ENCODE assay signal across 28 cellular contexts in the genomic region with DNA sequence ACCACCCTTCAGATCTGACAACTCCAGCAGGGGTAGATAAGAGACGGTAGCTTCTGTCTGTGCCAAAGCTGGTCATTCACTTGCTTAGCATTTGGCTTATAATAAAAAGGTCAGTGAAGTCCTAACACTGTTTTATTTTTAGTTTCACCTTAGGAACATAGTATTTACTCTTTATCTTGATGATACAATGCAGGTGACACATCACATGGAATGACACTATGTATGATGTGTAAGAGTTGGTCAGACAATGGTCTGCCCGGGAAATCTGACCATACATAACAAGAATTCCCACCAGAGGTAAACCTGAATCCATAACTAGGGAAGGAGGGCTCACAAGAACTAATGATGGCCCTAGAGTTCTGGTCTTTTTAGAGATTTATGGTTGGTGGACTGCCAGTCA.
"Had no signal": no experiment of that assay in that cellular context is flagged by ENCODE, and none has a peak within 500 bp of the region (broad histone marks: within the 10 kb centered on the region; RNA-seq: fewer than 3 reads in every experiment).

No MANE protein-coding gene starts in this region.

- H3K27ac ChIP-seq: ascending aorta, PC-9, SJCRH30, SK-N-MC had no signal

- H3K4me1 Mint-ChIP-seq: activated naive CD8-positive, alpha-beta T cell treated with anti-CD3 and anti-CD28 coated beads for 36 hours; activated T-helper 17 cell treated with anti-CD3 and anti-CD28 coated beads, Interleukin-2, amount 50 U/mL, for 72 hours had no signal

- H3K4me3 Mint-ChIP-seq: activated CD4-positive, alpha-beta T cell treated with anti-CD3 and anti-CD28 coated beads, Interleukin-2, amount 10 ng/mL, durations not matched to agents 24 days and 14 days; activated CD8-positive, alpha-beta T cell treated with anti-CD3 and anti-CD28 coated beads for 36 hours; activated naive CD8-positive, alpha-beta T cell treated with anti-CD3 and anti-CD28 coated beads for 36 hours; activated T-cell treated with anti-CD3 and anti-CD28 coated beads, Interleukin-2, amount 50 U/mL, for 24 hours; activated T-helper 17 cell treated with anti-CD3 and anti-CD28 coated beads, Interleukin-2, amount 50 U/mL, for 72 hours had no signal

- ATAC-seq: activated CD8-positive, alpha-beta T cell treated with anti-CD3 and anti-CD28 coated beads for 36 hours; activated T-helper 17 cell treated with anti-CD3 and anti-CD28 coated beads, Interleukin-2, amount 50 U/mL, for 72 hours; K562 had no signal

- H3K27me3 ChIP-seq: ascending aorta, SJCRH30 had no signal

- H3K27ac Mint-ChIP-seq: activated CD4-positive, alpha-beta T cell treated with anti-CD3 and anti-CD28 coated beads, Interleukin-2, amount 10 ng/mL, durations not matched to agents 24 days and 14 days; activated CD8-positive, alpha-beta T cell treated with anti-CD3 and anti-CD28 coated beads for 36 hours; activated naive CD8-positive, alpha-beta T cell treated with anti-CD3 and anti-CD28 coated beads for 36 hours; activated T-cell treated with anti-CD3 and anti-CD28 coated beads, Interleukin-2, amount 50 U/mL, for 24 hours; activated T-helper 17 cell treated with anti-CD3 and anti-CD28 coated beads, Interleukin-2, amount 50 U/mL, for 72 hours had no signal

- H3K27me3 Mint-ChIP-seq: activated CD4-positive, alpha-beta T cell treated with anti-CD3 and anti-CD28 coated beads, Interleukin-2, amount 10 ng/mL, durations not matched to agents 24 days and 14 days; activated CD8-positive, alpha-beta T cell treated with anti-CD3 and anti-CD28 coated beads for 36 hours; activated T-cell treated with anti-CD3 and anti-CD28 coated beads, Interleukin-2, amount 50 U/mL, for 24 hours had no signal

- DNase-seq: activated CD4-positive, alpha-beta T cell treated with anti-CD3 and anti-CD28 coated beads, Interleukin-2, amount 10 ng/mL, durations not matched to agents 24 days and 14 days; activated CD4-positive, alpha-beta T cell treated with anti-CD3 and anti-CD28 coated beads, Interleukin-2, amount 50 U/mL, for 4 hours; activated CD8-positive, alpha-beta T cell treated with anti-CD3 and anti-CD28 coated beads for 36 hours; activated effector memory CD4-positive, alpha-beta T cell treated with anti-CD3 and anti-CD28 coated beads, Interleukin-2, amount 50 U/mL, for 16 hours; activated naive CD4-positive, alpha-beta T cell; activated naive CD4-positive, alpha-beta T cell treated with anti-CD3 and anti-CD28 coated beads, Interleukin-2, amount 50 U/mL, for 16 hours; activated naive CD8-positive, alpha-beta T cell treated with anti-CD3 and anti-CD28 coated beads for 36 hours; activated T-cell treated with anti-CD3 and anti-CD28 coated beads, Interleukin-2, amount 50 U/mL, for 24 hours; amygdala; caudate nucleus; IMR-90; NCI-H1105; NCI-H1417 treated with DMSO at 0.1 percent for 48 hours; NCI-H187 treated with DMSO at 0.1 percent for 48 hours; NCI-H2081; NCI-H2171 treated with DMSO at 0.1 percent for 48 hours; NCI-H2227 treated with DMSO at 0.1 percent for 48 hours; NCI-H446; NCI-H524; NCI-H69; NCI-H82; PC-9; SHP77; SJCRH30 had no signal

- H3K36me3 ChIP-seq: ascending aorta, SJCRH30 had no signal

- H3K4me3 ChIP-seq: ascending aorta, K562, PC-9, SJCRH30, SK-N-MC had no signal

- H3K4me1 ChIP-seq: ascending aorta had no signal

- H3K9me3 ChIP-seq: ascending aorta, SJCRH30 had no signal
